Comparison of ENCODE assay signal across 32 cellular contexts in genomic region chr1:111956155-111956817, GRCh38. TPM values are rescaled to one million over a fixed set of nuclear protein-coding genes. Genes with fewer than 3 reads are reported as not detected.
A peak's percentile ranks its signal among the peaks of the same experiment; 100 is the strongest.
DNase-seq lines count a peak whose midpoint lies in the region; ATAC-seq, FAIRE-seq and TF ChIP-seq lines count a peak whose summit lies in the region.
"Had no signal": no experiment of that assay in that cellular context is flagged by ENCODE, and none has a peak within 500 bp of the region (broad histone marks: within the 10 kb centered on the region; RNA-seq: fewer than 3 reads in every experiment).

No MANE protein-coding gene starts in this region.

- H3K79me2 ChIP-seq in MM.1S (ENCODE audit: low read length) = no peaks in the 10 kb centered on the region

- H3K4me1 ChIP-seq in left ventricle myocardium inferior (peaks cover 89% of the 10 kb centered on the region), pancreas (no peaks in the 10 kb centered on the region), MM.1S (ENCODE audit: low read length) (no peaks in the 10 kb centered on the region), Peyer's patch (no peaks in the 10 kb centered on the region)
- H3K4me1 ChIP-seq: foreskin keratinocyte, testis, uterus had no signal

- DNase-seq in left ventricle myocardium inferior = no peak
- DNase-seq in left ventricle myocardium superior = no peak
- DNase-seq in pancreas = peak in 3 of 6 donors; percentile 50 to 61 (median 59)
- DNase-seq in activated CD4-positive, alpha-beta T cell treated with anti-CD3 and anti-CD28 coated beads for 1 hour = no peak
- DNase-seq in EL = no peak
- no peak for DNase-seq in MM.1S
- DNase-seq in Peyer's patch = no peak
- DNase-seq: activated CD8-positive, alpha-beta memory T cell treated with anti-CD3 and anti-CD28 coated beads, Interleukin-2, amount 50 U/mL, for 48 hours; activated CD8-positive, alpha-beta T cell treated with anti-CD3 and anti-CD28 coated beads for 36 hours; activated naive CD4-positive, alpha-beta T cell treated with anti-CD3 and anti-CD28 coated beads, Interleukin-2, amount 10 ng/mL, durations not matched to agents 7 days and 5 days; CD4-positive, alpha-beta memory T cell; esophagus squamous epithelium; foreskin keratinocyte; KG1; NCI-H1436 treated with DMSO at 0.1 percent for 48 hours; NCI-H69; nephron progenitor cell; SIG-M5; stimulated activated CD4-positive, alpha-beta T cell treated with anti-CD3 and anti-CD28 coated beads, Interleukin-1b, Interleukin-23, amount 100 ng/mL, for 48 hours; stimulated activated naive CD8-positive, alpha-beta T cell treated with anti-CD3 and anti-CD28 coated beads, Interleukin-15, Interleukin-2, amounts not matched to agents 100 U/mL and 50 U/mL, for 24 hours; testis; uterus had no signal

- WGBS in pancreas, 2 donors = 41 to 55% methylated on average over 13 of the region's 13 CpGs

- FAIRE-seq in pancreas (lab: Jason Lieb, UNC) = no peak
- FAIRE-seq: GM12878, H54 had no signal

- peak overlapping the region in 1 of 5 experiments; percentile 43 for H3K4me3 Mint-ChIP-seq in brain
- H3K4me3 Mint-ChIP-seq: activated CD8-positive, alpha-beta T cell treated with anti-CD3 and anti-CD28 coated beads for 36 hours; activated naive CD4-positive, alpha-beta T cell treated with anti-CD3 and anti-CD28 coated beads, Interleukin-2, amount 10 ng/mL, durations not matched to agents 7 days and 5 days; B cell; CD4-positive, alpha-beta memory T cell; memory B cell; nephron progenitor cell; T-helper 2 cell treated with Interferon-gamma antibody and Interleukin-4, amounts not matched to agents 5 μg/mL and 100 μg/mL, for 36 hours had no signal

- no peak overlapping the region for H3K4me2 ChIP-seq in MM.1S (ENCODE audit: low read depth, low read length)
- H3K4me2 ChIP-seq: smooth muscle cell had no signal

- ATAC-seq in left ventricle myocardium superior = no peak
- peak; percentile 14 to 83 (median 70) for ATAC-seq in pancreas
- ATAC-seq: activated CD8-positive, alpha-beta T cell treated with anti-CD3 and anti-CD28 coated beads for 36 hours; foreskin keratinocyte; GM12878; stimulated activated naive CD8-positive, alpha-beta T cell treated with anti-CD3 and anti-CD28 coated beads, Interleukin-15, Interleukin-2, amounts not matched to agents 100 U/mL and 50 U/mL, for 24 hours had no signal

- H3K27ac Mint-ChIP-seq in brain = peak overlapping the region in 4 of 5 experiments; percentile 61 to 92 (median 84)
- H3K27ac Mint-ChIP-seq: activated CD8-positive, alpha-beta T cell treated with anti-CD3 and anti-CD28 coated beads for 36 hours; activated naive CD4-positive, alpha-beta T cell treated with anti-CD3 and anti-CD28 coated beads, Interleukin-2, amount 10 ng/mL, durations not matched to agents 7 days and 5 days; B cell; memory B cell; nephron progenitor cell; T-helper 2 cell treated with Interferon-gamma antibody and Interleukin-4, amounts not matched to agents 5 μg/mL and 100 μg/mL, for 36 hours had no signal

- no peak overlapping the region for H3K9ac ChIP-seq in MM.1S (ENCODE audit: low read length)

- no peaks in the 10 kb centered on the region for H3K27me3 ChIP-seq in left ventricle myocardium inferior (ENCODE audit: low read depth)
- no peaks in the 10 kb centered on the region for H3K27me3 ChIP-seq in pancreas
- H3K27me3 ChIP-seq in MM.1S (replicated peaks; ENCODE audit: insufficient read depth, low read length) = no peaks in the 10 kb centered on the region
- H3K27me3 ChIP-seq in Peyer's patch = no peaks in the 10 kb centered on the region
- H3K27me3 ChIP-seq: dorsolateral prefrontal cortex, foreskin keratinocyte, testis, uterus had no signal

- H3K36me3 Mint-ChIP-seq in brain = no peaks in the 10 kb centered on the region
- H3K36me3 Mint-ChIP-seq: activated naive CD4-positive, alpha-beta T cell treated with anti-CD3 and anti-CD28 coated beads, Interleukin-2, amount 10 ng/mL, durations not matched to agents 7 days and 5 days; CD4-positive, alpha-beta memory T cell; memory B cell had no signal

- H3K9me3 Mint-ChIP-seq in brain = no peaks in the 10 kb centered on the region
- H3K9me3 Mint-ChIP-seq: activated CD8-positive, alpha-beta T cell treated with anti-CD3 and anti-CD28 coated beads for 36 hours; activated naive CD4-positive, alpha-beta T cell treated with anti-CD3 and anti-CD28 coated beads, Interleukin-2, amount 10 ng/mL, durations not matched to agents 7 days and 5 days; memory B cell; nephron progenitor cell; T-helper 2 cell treated with Interferon-gamma antibody and Interleukin-4, amounts not matched to agents 5 μg/mL and 100 μg/mL, for 36 hours had no signal

- peaks cover 2% of the 10 kb centered on the region for H3K27me3 Mint-ChIP-seq in brain

- TF ChIP-seq CTCF in left ventricle myocardium inferior (IDR thresholded peaks at IDR 0.05; ENCODE audit: borderline replicate concordance) (no peak), brain (conservative IDR thresholded peaks at IDR 0.05) (no peak), pancreas (IDR thresholded peaks at IDR 0.05) (no peak), MM.1S (IDR thresholded peaks at IDR 0.05; ENCODE audit: low read length) (no peak), Peyer's patch (IDR thresholded peaks at IDR 0.05) (no peak)

- H3K4me3 ChIP-seq in left ventricle myocardium inferior = no peak overlapping the region
- H3K4me3 ChIP-seq in pancreas = no peak overlapping the region
- H3K4me3 ChIP-seq in MM.1S (ENCODE audit: low read length) = no peak overlapping the region
- H3K4me3 ChIP-seq in Peyer's patch = no peak overlapping the region
- H3K4me3 ChIP-seq: dorsolateral prefrontal cortex, esophagus squamous epithelium, GM12878, smooth muscle cell, testis, uterus had no signal

- no peaks in the 10 kb centered on the region for H4K20me1 ChIP-seq in MM.1S (ENCODE audit: insufficient read depth, low read length)

- no peak for TF ChIP-seq POLR2A in Peyer's patch (IDR thresholded peaks at IDR 0.05)

- H3K4me1 Mint-ChIP-seq in brain = peaks cover 44% of the 10 kb centered on the region
- H3K4me1 Mint-ChIP-seq: activated naive CD4-positive, alpha-beta T cell treated with anti-CD3 and anti-CD28 coated beads, Interleukin-2, amount 10 ng/mL, durations not matched to agents 7 days and 5 days; B cell; CD4-positive, alpha-beta memory T cell; memory B cell; nephron progenitor cell had no signal

- H3F3A ChIP-seq in MM.1S (ENCODE audit: insufficient read depth, low read length) = no peaks in the 10 kb centered on the region

- H3K36me3 ChIP-seq in left ventricle myocardium inferior (no peaks in the 10 kb centered on the region), pancreas (no peaks in the 10 kb centered on the region), MM.1S (replicated peaks; ENCODE audit: insufficient read depth, low read length) (no peaks in the 10 kb centered on the region), Peyer's patch (no peaks in the 10 kb centered on the region)
- H3K36me3 ChIP-seq: esophagus squamous epithelium, uterus had no signal

- H3K9me2 ChIP-seq in MM.1S (replicated peaks; ENCODE audit: insufficient read depth, low read length) = no peaks in the 10 kb centered on the region

- H3K27ac ChIP-seq in left ventricle myocardium inferior (replicated peaks) (peak overlapping the region; percentile 33), pancreas (no peak overlapping the region), MM.1S (ENCODE audit: low read length) (no peak overlapping the region), Peyer's patch (no peak overlapping the region)
- H3K27ac ChIP-seq: esophagus squamous epithelium, foreskin keratinocyte, HL-60, testis, uterus had no signal

- H3K9me3 ChIP-seq in left ventricle myocardium inferior (replicated peaks) (no peaks in the 10 kb centered on the region), pancreas (no peaks in the 10 kb centered on the region), MM.1S (replicated peaks; ENCODE audit: insufficient read depth, low read length) (no peaks in the 10 kb centered on the region), Peyer's patch (no peaks in the 10 kb centered on the region)
- H3K9me3 ChIP-seq: esophagus squamous epithelium, testis, uterus had no signal

- intact Hi-C loops in left ventricle myocardium inferior (cut with micrococcal nuclease) (no loop called here), left ventricle myocardium superior (cut with micrococcal nuclease) (no loop called here), pancreas (cut with DNase I) (no loop called here)

- H2AFZ ChIP-seq in MM.1S (ENCODE audit: low read length) = no peak overlapping the region

RNA-seq across cellular contexts. Expression of gene KCND3, which starts 33.2 kb away (rescaled TPM):
- total RNA-seq in left ventricle myocardium inferior (19.2 TPM), left ventricle myocardium superior (19.8 TPM), pancreas (10 to 100 TPM in 1 of 6 donors, 1 to 10 TPM in 5; 6.6 to 18.6 (median 7.9) TPM), Peyer's patch (1 to 10 TPM in 1 of 4 donors, under 1 TPM in 3; 0.35 to 4.1 (median 0.90) TPM)
- polyA plus RNA-seq in brain (ENCODE audit: insufficient read depth, low read depth, low replicate concordance) (13.4 TPM), pancreas (1 to 10 TPM; 2.5 to 4.1 TPM)
- total RNA-seq: activated CD8-positive, alpha-beta T cell treated with anti-CD3 and anti-CD28 coated beads for 36 hours; B cell; CD4-positive, alpha-beta memory T cell; GM12878; MCF 10A had no signal
